8 cellular contexts compared by ENCODE assay signal in genomic region chr17:58249270-58250133, GRCh38. TPM values are rescaled to one million over a fixed set of nuclear protein-coding genes. Genes with fewer than 3 reads are reported as not detected.
DNase-seq lines count a peak whose midpoint lies in the region; FAIRE-seq and TF ChIP-seq lines count a peak whose summit lies in the region.

No MANE protein-coding gene starts in this region.

- H3F3A ChIP-seq in SK-N-SH (replicated peaks; ENCODE audit: insufficient read depth): no peaks in the 10 kb centered on the region

- TF ChIP-seq EP300 in SK-N-SH (IDR thresholded peaks at IDR 0.05; ENCODE audit: borderline replicate concordance in 1 of 2, low read depth in 1 of 2, low read length in 1 of 2) (no peak), tibial nerve (IDR thresholded peaks at IDR 0.05) (no peak)

- H3K9me3 Mint-ChIP-seq in activated naive CD8-positive, alpha-beta T cell (ENCODE audit: low read depth): no peaks in the 10 kb centered on the region

- H3K27ac ChIP-seq in SK-N-SH (ENCODE audit: low read depth in 2 of 2, low read length in 1 of 2): no peak overlapping the region
- peak overlapping the region in 1 of 4 donors; percentile 10 for H3K27ac ChIP-seq in tibial nerve

- H3K27me3 Mint-ChIP-seq in activated naive CD8-positive, alpha-beta T cell: peaks cover 3% of the 10 kb centered on the region

- peak overlapping the region; percentile 96 for H3K4me2 ChIP-seq in SK-N-SH

- H3K36me3 ChIP-seq in SK-N-SH (replicated peaks in 1 of 2; ENCODE audit: control insufficient read depth in 1 of 2, insufficient read depth in 2 of 2, low read length in 1 of 2): no peaks in the 10 kb centered on the region
- H3K36me3 ChIP-seq in tibial nerve: no peaks in the 10 kb centered on the region

- intact Hi-C loops in cardiac septum (cut with DNase I): no loop called here

- peak; percentile 66 for TF ChIP-seq RAD21 in SK-N-SH (IDR thresholded peaks at IDR 0.05; ENCODE audit: low read length)

- H3K9me2 ChIP-seq in SK-N-SH: no peaks in the 10 kb centered on the region

- peak overlapping the region; percentile 47 to 71 for H3K4me3 ChIP-seq in SK-N-SH (ENCODE audit: low read depth in 2 of 2, low read length in 1 of 2)
- peak overlapping the region; percentile 18 to 65 (median 56) for H3K4me3 ChIP-seq in tibial nerve

- H3K4me3 Mint-ChIP-seq in activated naive CD8-positive, alpha-beta T cell: peak overlapping the region; percentile 72

- H3K27me3 ChIP-seq in SK-N-SH (ENCODE audit: insufficient read depth): peaks cover 79% of the 10 kb centered on the region
- peaks cover 0 to 53% of the 10 kb centered on the region in 2 donors for H3K27me3 ChIP-seq in tibial nerve

- FAIRE-seq in GM18507 (lab: Jason Lieb, UNC): peak; percentile 56

- no peak overlapping the region for H3K27ac Mint-ChIP-seq in activated naive CD8-positive, alpha-beta T cell

- no peaks in the 10 kb centered on the region for H3K36me3 Mint-ChIP-seq in activated naive CD8-positive, alpha-beta T cell

- TF ChIP-seq CTCF in SK-N-SH (IDR thresholded peaks at IDR 0.05) (peak; percentile 99), tibial nerve (IDR thresholded peaks at IDR 0.05) (peak; percentile 90 to 95 (median 92))

- no peaks in the 10 kb centered on the region for H3K79me2 ChIP-seq in SK-N-SH (ENCODE audit: insufficient read depth)

- DNase-seq in A172 (ENCODE audit: low spot score) (peak; percentile 28), GM18507 (ENCODE audit: extremely low spot score, insufficient read length, low read depth) (peak; percentile 88), LHCN-M2 (ENCODE audit: low read depth) (peak; percentile 39), SK-N-SH (peak; percentile 99), cardiac septum (ENCODE audit: low spot score) (peak; percentile 87), pons (ENCODE audit: low spot score) (peak; percentile 28), tibial nerve (ENCODE audit: low spot score in 2 of 2) (peak in 1 of 2 donors; percentile 26)

- H3K4me1 ChIP-seq in SK-N-SH (ENCODE audit: control insufficient read depth in 1 of 2, insufficient read depth in 2 of 2, low read depth in 1 of 2, low read length in 1 of 2) (peaks cover 0 to 8% of the 10 kb centered on the region in 2 experiments; a peak in 1 of 4 replicates), tibial nerve (peaks cover 0 to 14% (median 3%) of the 10 kb centered on the region in 4 donors)

- peaks cover 10% of the 10 kb centered on the region for H3K4me1 Mint-ChIP-seq in activated naive CD8-positive, alpha-beta T cell (ENCODE audit: low read depth)

- H3K9ac ChIP-seq in SK-N-SH: peak overlapping the region; percentile 18; the same call in 1 of the 2 replicates

- H4K20me1 ChIP-seq in SK-N-SH (ENCODE audit: insufficient read depth): no peaks in the 10 kb centered on the region

- 13% methylated on average over 42 of the region's 57 CpGs for WGBS in SK-N-SH (ENCODE audit: low lambda C conversion rate)
- WGBS in tibial nerve, 2 donors: 10% methylated on average over 21 to 43 of the region's 57 CpGs

- H3K9me3 ChIP-seq in SK-N-SH (no peaks in the 10 kb centered on the region), tibial nerve (no peaks in the 10 kb centered on the region)

- H2AFZ ChIP-seq in SK-N-SH (ENCODE audit: low read depth): peak overlapping the region; percentile 97

- CTCF ChIA-PET in SK-N-SH (lab: Yijun Ruan, JAX): interaction anchor here (0.6 to 4.7 kb wide), 82 partner anchors 8 to 1058 kb away, joined by 3 to 73 read pairs (median 5); partner anchors contain the start of genes LPO, MKS1, OR4D1 and RNF43

- no peak for TF ChIP-seq POLR2A in tibial nerve (IDR thresholded peaks at IDR 0.05)

- POLR2A ChIA-PET in SK-N-SH (lab: Yijun Ruan, JAX): interaction anchor here (1.0 kb wide), 1 partner anchor 103 kb away, joined by 3 read pairs; the partner anchor contains the start of gene SUPT4H1

TF ChIP-seq in SK-N-SH, 30 proteins besides CTCF, POLR2A, EP300 and RAD21 (continues in another document):
- TF ChIP-seq, protein P1, sequence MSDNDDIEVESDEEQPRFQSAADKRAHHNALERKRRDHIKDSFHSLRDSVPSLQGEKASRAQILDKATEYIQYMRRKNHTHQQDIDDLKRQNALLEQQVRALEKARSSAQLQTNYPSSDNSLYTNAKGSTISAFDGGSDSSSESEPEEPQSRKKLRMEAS (IDR thresholded peaks at IDR 0.05; ENCODE audit: low read depth): peak; percentile 100
- TF ChIP-seq IRF3 (IDR thresholded peaks at IDR 0.05; ENCODE audit: low read depth, low read length): no peak
- peak; percentile 41; the same call in 1 of the 2 replicates for TF ChIP-seq REST (IDR thresholded peaks at IDR 0.05; ENCODE audit: low read depth, low read length)
- no peak for TF ChIP-seq POLR2AphosphoS5 (IDR thresholded peaks at IDR 0.05; ENCODE audit: low read depth, low read length)
- TF ChIP-seq, protein P2, sequence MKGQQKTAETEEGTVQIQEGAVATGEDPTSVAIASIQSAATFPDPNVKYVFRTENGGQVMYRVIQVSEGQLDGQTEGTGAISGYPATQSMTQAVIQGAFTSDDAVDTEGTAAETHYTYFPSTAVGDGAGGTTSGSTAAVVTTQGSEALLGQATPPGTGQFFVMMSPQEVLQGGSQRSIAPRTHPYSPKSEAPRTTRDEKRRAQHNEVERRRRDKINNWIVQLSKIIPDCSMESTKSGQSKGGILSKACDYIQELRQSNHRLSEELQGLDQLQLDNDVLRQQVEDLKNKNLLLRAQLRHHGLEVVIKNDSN (IDR thresholded peaks at IDR 0.05; ENCODE audit: borderline replicate concordance, low read depth): peak; percentile 77
- peak; percentile 91 for TF ChIP-seq MXI1 (IDR thresholded peaks at IDR 0.05; ENCODE audit: low read depth, low read length)
- TF ChIP-seq SMC3 (IDR thresholded peaks at IDR 0.05; ENCODE audit: low read depth, low read length): peak; percentile 43; the same call in 1 of the 2 replicates
- TF ChIP-seq NFIC (IDR thresholded peaks at IDR 0.05; ENCODE audit: borderline replicate concordance): no peak

RNA-seq across cellular contexts. Expression of gene LPO, which starts 11.1 kb away (rescaled TPM):
- total RNA-seq in A172 (2014; rRNA removed; shearing (Covaris generic)): not detected in 2 replicates
- total RNA-seq in LHCN-M2 (2014; rRNA removed) (not detected in 2 replicates), cardiac septum (not detected), tibial nerve (not detected)
- polyA plus RNA-seq in LHCN-M2 (2012): not detected
- 0.02 TPM in 1 of 2 replicates, not detected in the other for polyA plus RNA-seq in SK-N-SH (2012; rRNA removed)
- 0.05 TPM in 1 of 2 replicates, not detected in the other for polyA plus RNA-seq in SK-N-SH (2012; cell fraction: cytosol; rRNA removed)
- not detected in 2 replicates for polyA plus RNA-seq in SK-N-SH (2012; cell fraction: nucleus; rRNA removed)

RNA-seq across cellular contexts. Expression of gene MKS1, which starts 30.4 kb away (rescaled TPM):
- total RNA-seq in A172 (2014; rRNA removed; shearing (Covaris generic)): 10.3 and 16.1 TPM in 2 replicates
- 13.8 and 15.5 TPM in 2 replicates for total RNA-seq in LHCN-M2 (2014; rRNA removed)
- 10.5 TPM for polyA plus RNA-seq in LHCN-M2 (2012)
- 28.5 and 32.8 TPM in 2 replicates for polyA plus RNA-seq in SK-N-SH (2012; rRNA removed)
- polyA plus RNA-seq in SK-N-SH (2012; cell fraction: cytosol; rRNA removed): 22.0 and 22.7 TPM in 2 replicates
- polyA plus RNA-seq in SK-N-SH (2012; cell fraction: nucleus; rRNA removed): 61.0 and 72.2 TPM in 2 replicates
- total RNA-seq in cardiac septum: 9.3 TPM
- 10 to 100 TPM; 15.7 to 25.1 (median 18.5) TPM for total RNA-seq in tibial nerve

RNA-seq across cellular contexts. Expression of gene MPO, which starts 31.2 kb away (rescaled TPM):
- total RNA-seq in A172 (2014; rRNA removed; shearing (Covaris generic)): not detected in 2 replicates
- total RNA-seq in LHCN-M2 (2014; rRNA removed): not detected in 2 replicates
- not detected for polyA plus RNA-seq in LHCN-M2 (2012)
- polyA plus RNA-seq in SK-N-SH (2012; rRNA removed): not detected in 2 replicates
- polyA plus RNA-seq in SK-N-SH (2012; cell fraction: cytosol; rRNA removed): not detected in 2 replicates
- polyA plus RNA-seq in SK-N-SH (2012; cell fraction: nucleus; rRNA removed): not detected in 2 replicates
- 0.94 TPM for total RNA-seq in cardiac septum
- total RNA-seq in tibial nerve: not detected

RNA-seq across cellular contexts. Expression of gene EPX, which starts 57.0 kb away (rescaled TPM):
- total RNA-seq in A172 (2014; rRNA removed; shearing (Covaris generic)): not detected in 2 replicates
- not detected in 2 replicates for total RNA-seq in LHCN-M2 (2014; rRNA removed)
- not detected for polyA plus RNA-seq in LHCN-M2 (2012)
- polyA plus RNA-seq in SK-N-SH (2012; rRNA removed): 0.02 TPM in 1 of 2 replicates, not detected in the other
- polyA plus RNA-seq in SK-N-SH (2012; cell fraction: cytosol; rRNA removed): not detected in 2 replicates
- not detected in 2 replicates for polyA plus RNA-seq in SK-N-SH (2012; cell fraction: nucleus; rRNA removed)
- total RNA-seq in cardiac septum: not detected
- total RNA-seq in tibial nerve: not detected
